In the genomic region with DNA sequence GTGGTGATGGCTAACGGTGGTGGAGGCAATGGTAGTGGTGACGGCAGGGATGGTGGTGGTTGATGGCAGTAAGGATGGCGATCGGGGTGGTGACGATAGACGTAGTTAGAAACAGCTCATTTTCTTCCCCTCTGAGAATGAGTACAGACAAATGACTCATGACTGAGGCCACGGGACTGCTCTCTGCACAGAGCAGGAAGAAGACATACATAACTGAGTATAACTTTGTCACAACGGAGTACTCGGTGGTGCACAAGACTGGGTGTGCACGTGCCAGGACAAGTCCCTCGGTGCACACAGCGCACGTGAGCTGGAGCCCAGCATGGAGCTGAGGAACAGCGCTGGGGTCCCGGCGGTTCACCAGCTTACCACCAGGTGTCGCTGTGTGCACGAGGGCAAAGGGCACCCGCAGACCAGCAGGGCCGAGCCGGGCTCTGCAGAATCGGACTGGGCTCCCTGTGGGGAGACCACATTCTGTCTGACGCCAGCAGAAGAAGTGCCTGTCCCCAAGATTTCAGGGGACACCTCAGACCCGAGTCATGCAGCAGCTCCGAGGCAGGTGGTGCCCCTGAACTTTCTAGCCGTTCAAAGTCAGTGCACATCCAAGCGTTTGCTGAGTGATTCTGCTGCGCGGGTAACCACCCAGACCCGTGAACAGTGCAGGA, we compare ENCODE assay signal across 1 cellular context.
TF ChIP-seq lines count a peak whose summit lies in the region.

No MANE protein-coding gene starts in this region.

TF ChIP-seq in HepG2, 621 proteins besides CTCF, POLR2A, EP300 and RAD21 (continued from another document and continues in another):
- TF ChIP-seq, protein P1, sequence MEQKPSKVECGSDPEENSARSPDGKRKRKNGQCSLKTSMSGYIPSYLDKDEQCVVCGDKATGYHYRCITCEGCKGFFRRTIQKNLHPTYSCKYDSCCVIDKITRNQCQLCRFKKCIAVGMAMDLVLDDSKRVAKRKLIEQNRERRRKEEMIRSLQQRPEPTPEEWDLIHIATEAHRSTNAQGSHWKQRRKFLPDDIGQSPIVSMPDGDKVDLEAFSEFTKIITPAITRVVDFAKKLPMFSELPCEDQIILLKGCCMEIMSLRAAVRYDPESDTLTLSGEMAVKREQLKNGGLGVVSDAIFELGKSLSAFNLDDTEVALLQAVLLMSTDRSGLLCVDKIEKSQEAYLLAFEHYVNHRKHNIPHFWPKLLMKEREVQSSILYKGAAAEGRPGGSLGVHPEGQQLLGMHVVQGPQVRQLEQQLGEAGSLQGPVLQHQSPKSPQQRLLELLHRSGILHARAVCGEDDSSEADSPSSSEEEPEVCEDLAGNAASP (CRISPR knock-in tag; IDR thresholded peaks at IDR 0.05; ENCODE audit: borderline replicate concordance) = no peak
- TF ChIP-seq ZNF337 (CRISPR knock-in tag; IDR thresholded peaks at IDR 0.05; ENCODE audit: borderline replicate concordance, low read depth) (no peak), ZNF839 (CRISPR knock-in tag; IDR thresholded peaks at IDR 0.05; ENCODE audit: borderline replicate concordance) (no peak), ZNF83 (CRISPR knock-in tag; IDR thresholded peaks at IDR 0.05; ENCODE audit: borderline replicate concordance) (no peak), ZNF768 (CRISPR knock-in tag; IDR thresholded peaks at IDR 0.05) (peak; percentile 65; the same call in 1 of the 2 replicates), HOXA5 (CRISPR knock-in tag; IDR thresholded peaks at IDR 0.05) (0 out of 2 replicates have a peak, but pooled peaks have one; percentile 30), ZFP37 (CRISPR knock-in tag; IDR thresholded peaks at IDR 0.05; ENCODE audit: borderline replicate concordance) (0 out of 2 replicates have a peak, but pooled peaks have one; percentile 26), PHB2 (IDR thresholded peaks at IDR 0.05; ENCODE audit: partially characterized antibody) (no peak), FOSL2 (CRISPR knock-in tag; IDR thresholded peaks at IDR 0.05) (peak; percentile 44), ZNF205 (CRISPR knock-in tag; IDR thresholded peaks at IDR 0.05) (no peak), ZNF138 (CRISPR knock-in tag; IDR thresholded peaks at IDR 0.05; ENCODE audit: low read depth) (no peak), SOX5 (CRISPR knock-in tag; IDR thresholded peaks at IDR 0.05; ENCODE audit: borderline replicate concordance) (no peak), ZNF615 (CRISPR knock-in tag; IDR thresholded peaks at IDR 0.05; ENCODE audit: borderline replicate concordance) (no peak), ZNF350 (CRISPR knock-in tag; IDR thresholded peaks at IDR 0.05; ENCODE audit: borderline replicate concordance, low read depth) (0 out of 2 replicates have a peak, but pooled peaks have one; percentile 10), ZNF883 (CRISPR knock-in tag; IDR thresholded peaks at IDR 0.05; ENCODE audit: not compliant biosample characterization) (no peak), RBM39 (IDR thresholded peaks at IDR 0.05; ENCODE audit: low read depth, low read length, poor library complexity, severe bottlenecking) (no peak), LCORL (IDR thresholded peaks at IDR 0.05) (no peak), LCORL (CRISPR knock-in tag; IDR thresholded peaks at IDR 0.05) (no peak), ZNF605 (CRISPR knock-in tag; IDR thresholded peaks at IDR 0.05) (no peak), YEATS4 (CRISPR knock-in tag; IDR thresholded peaks at IDR 0.05; ENCODE audit: borderline replicate concordance) (no peak), CBX1 (IDR thresholded peaks at IDR 0.05; ENCODE audit: low read depth) (no peak), ZNF3 (CRISPR knock-in tag; IDR thresholded peaks at IDR 0.05) (no peak), ZNF326 (CRISPR knock-in tag; IDR thresholded peaks at IDR 0.05; ENCODE audit: borderline replicate concordance) (no peak), HMG20A (CRISPR knock-in tag; IDR thresholded peaks at IDR 0.05; ENCODE audit: borderline replicate concordance) (no peak), IRF2 (CRISPR knock-in tag; IDR thresholded peaks at IDR 0.05) (no peak), ZNF562 (CRISPR knock-in tag; IDR thresholded peaks at IDR 0.05; ENCODE audit: borderline replicate concordance) (no peak), TCF7L2 (IDR thresholded peaks at IDR 0.05; ENCODE audit: low read depth, low read length) (no peak)
- TF ChIP-seq, protein P2, sequence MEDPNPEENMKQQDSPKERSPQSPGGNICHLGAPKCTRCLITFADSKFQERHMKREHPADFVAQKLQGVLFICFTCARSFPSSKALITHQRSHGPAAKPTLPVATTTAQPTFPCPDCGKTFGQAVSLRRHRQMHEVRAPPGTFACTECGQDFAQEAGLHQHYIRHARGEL (CRISPR knock-in tag; IDR thresholded peaks at IDR 0.05) = no peak
- TF ChIP-seq, protein P3, sequence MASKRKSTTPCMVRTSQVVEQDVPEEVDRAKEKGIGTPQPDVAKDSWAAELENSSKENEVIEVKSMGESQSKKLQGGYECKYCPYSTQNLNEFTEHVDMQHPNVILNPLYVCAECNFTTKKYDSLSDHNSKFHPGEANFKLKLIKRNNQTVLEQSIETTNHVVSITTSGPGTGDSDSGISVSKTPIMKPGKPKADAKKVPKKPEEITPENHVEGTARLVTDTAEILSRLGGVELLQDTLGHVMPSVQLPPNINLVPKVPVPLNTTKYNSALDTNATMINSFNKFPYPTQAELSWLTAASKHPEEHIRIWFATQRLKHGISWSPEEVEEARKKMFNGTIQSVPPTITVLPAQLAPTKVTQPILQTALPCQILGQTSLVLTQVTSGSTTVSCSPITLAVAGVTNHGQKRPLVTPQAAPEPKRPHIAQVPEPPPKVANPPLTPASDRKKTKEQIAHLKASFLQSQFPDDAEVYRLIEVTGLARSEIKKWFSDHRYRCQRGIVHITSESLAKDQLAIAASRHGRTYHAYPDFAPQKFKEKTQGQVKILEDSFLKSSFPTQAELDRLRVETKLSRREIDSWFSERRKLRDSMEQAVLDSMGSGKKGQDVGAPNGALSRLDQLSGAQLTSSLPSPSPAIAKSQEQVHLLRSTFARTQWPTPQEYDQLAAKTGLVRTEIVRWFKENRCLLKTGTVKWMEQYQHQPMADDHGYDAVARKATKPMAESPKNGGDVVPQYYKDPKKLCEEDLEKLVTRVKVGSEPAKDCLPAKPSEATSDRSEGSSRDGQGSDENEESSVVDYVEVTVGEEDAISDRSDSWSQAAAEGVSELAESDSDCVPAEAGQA (IDR thresholded peaks at IDR 0.05; ENCODE audit: low read depth) = no peak
- TF ChIP-seq, protein P3 (CRISPR knock-in tag; IDR thresholded peaks at IDR 0.05; ENCODE audit: borderline replicate concordance) = no peak
- TF ChIP-seq, protein P4, sequence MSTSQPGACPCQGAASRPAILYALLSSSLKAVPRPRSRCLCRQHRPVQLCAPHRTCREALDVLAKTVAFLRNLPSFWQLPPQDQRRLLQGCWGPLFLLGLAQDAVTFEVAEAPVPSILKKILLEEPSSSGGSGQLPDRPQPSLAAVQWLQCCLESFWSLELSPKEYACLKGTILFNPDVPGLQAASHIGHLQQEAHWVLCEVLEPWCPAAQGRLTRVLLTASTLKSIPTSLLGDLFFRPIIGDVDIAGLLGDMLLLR (CRISPR knock-in tag; IDR thresholded peaks at IDR 0.05) = no peak; the same call in 1 of the 2 replicates
- TF ChIP-seq, protein P5, sequence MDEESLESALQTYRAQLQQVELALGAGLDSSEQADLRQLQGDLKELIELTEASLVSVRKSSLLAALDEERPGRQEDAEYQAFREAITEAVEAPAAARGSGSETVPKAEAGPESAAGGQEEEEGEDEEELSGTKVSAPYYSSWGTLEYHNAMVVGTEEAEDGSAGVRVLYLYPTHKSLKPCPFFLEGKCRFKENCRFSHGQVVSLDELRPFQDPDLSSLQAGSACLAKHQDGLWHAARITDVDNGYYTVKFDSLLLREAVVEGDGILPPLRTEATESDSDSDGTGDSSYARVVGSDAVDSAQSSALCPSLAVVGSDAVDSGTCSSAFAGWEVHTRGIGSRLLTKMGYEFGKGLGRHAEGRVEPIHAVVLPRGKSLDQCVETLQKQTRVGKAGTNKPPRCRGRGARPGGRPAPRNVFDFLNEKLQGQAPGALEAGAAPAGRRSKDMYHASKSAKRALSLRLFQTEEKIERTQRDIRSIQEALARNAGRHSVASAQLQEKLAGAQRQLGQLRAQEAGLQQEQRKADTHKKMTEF (CRISPR knock-in tag; IDR thresholded peaks at IDR 0.05) = no peak; the same call in 1 of the 2 replicates
- TF ChIP-seq, protein P6, sequence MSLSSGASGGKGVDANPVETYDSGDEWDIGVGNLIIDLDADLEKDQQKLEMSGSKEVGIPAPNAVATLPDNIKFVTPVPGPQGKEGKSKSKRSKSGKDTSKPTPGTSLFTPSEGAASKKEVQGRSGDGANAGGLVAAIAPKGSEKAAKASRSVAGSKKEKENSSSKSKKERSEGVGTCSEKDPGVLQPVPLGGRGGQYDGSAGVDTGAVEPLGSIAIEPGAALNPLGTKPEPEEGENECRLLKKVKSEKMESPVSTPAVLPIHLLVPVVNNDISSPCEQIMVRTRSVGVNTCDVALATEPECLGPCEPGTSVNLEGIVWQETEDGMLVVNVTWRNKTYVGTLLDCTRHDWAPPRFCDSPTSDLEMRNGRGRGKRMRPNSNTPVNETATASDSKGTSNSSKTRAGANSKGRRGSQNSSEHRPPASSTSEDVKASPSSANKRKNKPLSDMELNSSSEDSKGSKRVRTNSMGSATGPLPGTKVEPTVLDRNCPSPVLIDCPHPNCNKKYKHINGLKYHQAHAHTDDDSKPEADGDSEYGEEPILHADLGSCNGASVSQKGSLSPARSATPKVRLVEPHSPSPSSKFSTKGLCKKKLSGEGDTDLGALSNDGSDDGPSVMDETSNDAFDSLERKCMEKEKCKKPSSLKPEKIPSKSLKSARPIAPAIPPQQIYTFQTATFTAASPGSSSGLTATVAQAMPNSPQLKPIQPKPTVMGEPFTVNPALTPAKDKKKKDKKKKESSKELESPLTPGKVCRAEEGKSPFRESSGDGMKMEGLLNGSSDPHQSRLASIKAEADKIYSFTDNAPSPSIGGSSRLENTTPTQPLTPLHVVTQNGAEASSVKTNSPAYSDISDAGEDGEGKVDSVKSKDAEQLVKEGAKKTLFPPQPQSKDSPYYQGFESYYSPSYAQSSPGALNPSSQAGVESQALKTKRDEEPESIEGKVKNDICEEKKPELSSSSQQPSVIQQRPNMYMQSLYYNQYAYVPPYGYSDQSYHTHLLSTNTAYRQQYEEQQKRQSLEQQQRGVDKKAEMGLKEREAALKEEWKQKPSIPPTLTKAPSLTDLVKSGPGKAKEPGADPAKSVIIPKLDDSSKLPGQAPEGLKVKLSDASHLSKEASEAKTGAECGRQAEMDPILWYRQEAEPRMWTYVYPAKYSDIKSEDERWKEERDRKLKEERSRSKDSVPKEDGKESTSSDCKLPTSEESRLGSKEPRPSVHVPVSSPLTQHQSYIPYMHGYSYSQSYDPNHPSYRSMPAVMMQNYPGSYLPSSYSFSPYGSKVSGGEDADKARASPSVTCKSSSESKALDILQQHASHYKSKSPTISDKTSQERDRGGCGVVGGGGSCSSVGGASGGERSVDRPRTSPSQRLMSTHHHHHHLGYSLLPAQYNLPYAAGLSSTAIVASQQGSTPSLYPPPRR (CRISPR knock-in tag; IDR thresholded peaks at IDR 0.05; ENCODE audit: borderline replicate concordance) = no peak
- TF ChIP-seq, protein P7, sequence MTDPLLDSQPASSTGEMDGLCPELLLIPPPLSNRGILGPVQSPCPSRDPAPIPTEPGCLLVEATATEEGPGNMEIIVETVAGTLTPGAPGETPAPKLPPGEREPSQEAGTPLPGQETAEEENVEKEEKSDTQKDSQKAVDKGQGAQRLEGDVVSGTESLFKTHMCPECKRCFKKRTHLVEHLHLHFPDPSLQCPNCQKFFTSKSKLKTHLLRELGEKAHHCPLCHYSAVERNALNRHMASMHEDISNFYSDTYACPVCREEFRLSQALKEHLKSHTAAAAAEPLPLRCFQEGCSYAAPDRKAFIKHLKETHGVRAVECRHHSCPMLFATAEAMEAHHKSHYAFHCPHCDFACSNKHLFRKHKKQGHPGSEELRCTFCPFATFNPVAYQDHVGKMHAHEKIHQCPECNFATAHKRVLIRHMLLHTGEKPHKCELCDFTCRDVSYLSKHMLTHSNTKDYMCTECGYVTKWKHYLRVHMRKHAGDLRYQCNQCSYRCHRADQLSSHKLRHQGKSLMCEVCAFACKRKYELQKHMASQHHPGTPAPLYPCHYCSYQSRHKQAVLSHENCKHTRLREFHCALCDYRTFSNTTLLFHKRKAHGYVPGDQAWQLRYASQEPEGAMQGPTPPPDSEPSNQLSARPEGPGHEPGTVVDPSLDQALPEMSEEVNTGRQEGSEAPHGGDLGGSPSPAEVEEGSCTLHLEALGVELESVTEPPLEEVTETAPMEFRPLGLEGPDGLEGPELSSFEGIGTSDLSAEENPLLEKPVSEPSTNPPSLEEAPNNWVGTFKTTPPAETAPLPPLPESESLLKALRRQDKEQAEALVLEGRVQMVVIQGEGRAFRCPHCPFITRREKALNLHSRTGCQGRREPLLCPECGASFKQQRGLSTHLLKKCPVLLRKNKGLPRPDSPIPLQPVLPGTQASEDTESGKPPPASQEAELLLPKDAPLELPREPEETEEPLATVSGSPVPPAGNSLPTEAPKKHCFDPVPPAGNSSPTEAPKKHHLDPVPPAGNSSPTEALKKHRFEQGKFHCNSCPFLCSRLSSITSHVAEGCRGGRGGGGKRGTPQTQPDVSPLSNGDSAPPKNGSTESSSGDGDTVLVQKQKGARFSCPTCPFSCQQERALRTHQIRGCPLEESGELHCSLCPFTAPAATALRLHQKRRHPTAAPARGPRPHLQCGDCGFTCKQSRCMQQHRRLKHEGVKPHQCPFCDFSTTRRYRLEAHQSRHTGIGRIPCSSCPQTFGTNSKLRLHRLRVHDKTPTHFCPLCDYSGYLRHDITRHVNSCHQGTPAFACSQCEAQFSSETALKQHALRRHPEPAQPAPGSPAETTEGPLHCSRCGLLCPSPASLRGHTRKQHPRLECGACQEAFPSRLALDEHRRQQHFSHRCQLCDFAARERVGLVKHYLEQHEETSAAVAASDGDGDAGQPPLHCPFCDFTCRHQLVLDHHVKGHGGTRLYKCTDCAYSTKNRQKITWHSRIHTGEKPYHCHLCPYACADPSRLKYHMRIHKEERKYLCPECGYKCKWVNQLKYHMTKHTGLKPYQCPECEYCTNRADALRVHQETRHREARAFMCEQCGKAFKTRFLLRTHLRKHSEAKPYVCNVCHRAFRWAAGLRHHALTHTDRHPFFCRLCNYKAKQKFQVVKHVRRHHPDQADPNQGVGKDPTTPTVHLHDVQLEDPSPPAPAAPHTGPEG (CRISPR knock-in tag; IDR thresholded peaks at IDR 0.05) = no peak
